In the genomic region with DNA sequence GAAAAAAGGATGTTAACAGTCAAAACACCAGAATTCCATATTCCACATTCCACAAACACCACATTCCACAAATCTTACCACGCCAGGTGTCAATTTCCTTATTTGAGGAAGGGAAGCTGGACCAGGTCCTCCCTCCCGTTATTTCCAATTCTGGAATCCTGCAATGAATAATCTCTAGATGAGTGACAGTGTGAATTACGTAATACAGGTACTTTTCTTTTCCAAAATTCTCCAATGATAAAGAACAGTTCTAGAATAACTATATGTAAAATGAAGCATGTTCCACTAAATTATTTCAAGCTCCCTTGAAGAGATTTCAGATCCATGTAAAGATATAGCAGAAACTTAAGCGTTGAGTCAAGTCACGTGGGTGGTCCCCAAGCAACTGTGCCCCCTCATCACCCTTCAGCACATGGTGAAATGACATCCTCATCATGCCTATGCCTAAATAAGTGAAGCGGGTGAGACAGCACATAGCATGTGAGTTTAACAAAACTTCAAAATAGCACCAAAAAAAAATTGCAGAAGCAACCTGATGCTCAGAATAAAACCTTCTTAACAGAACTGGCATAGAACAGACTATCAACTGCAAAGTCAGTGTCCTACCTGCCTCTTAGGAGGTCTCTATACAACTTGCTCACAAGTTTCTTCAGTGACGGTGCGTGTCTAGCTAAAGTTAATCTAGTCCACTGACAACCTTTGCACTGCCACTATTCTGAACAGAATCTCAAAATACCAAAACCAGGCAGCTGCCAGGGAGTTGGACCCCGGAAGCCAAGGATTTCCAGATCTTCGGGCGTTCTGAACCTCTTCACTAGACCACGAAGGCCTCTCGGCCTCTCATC, we compare ENCODE assay signal across 8 cellular contexts. TPM values are rescaled to one million over a fixed set of nuclear protein-coding genes. Genes with fewer than 3 reads are reported as not detected.
DNase-seq lines count a peak whose midpoint lies in the region; ATAC-seq and TF ChIP-seq lines count a peak whose summit lies in the region.

No MANE protein-coding gene starts in this region.

- H3K36me3 Mint-ChIP-seq in activated T-cell treated with anti-CD3 and anti-CD28 coated beads, Interleukin-2, amount 50 U/mL, for 24 hours (ENCODE audit: low read depth) = peaks cover 56% of the 10 kb centered on the region

- H3K4me1 Mint-ChIP-seq in activated T-cell treated with anti-CD3 and anti-CD28 coated beads, Interleukin-2, amount 50 U/mL, for 24 hours (ENCODE audit: low read depth) = peaks cover 59% of the 10 kb centered on the region

- ATAC-seq in HG03378 (IDR thresholded peaks at IDR 0.05; ENCODE audit: unreplicated experiment) (peak; percentile 25), omental fat pad (ENCODE audit: low FRiP score) (peak; percentile 28)

- H3K9me3 Mint-ChIP-seq in activated T-cell treated with anti-CD3 and anti-CD28 coated beads, Interleukin-2, amount 50 U/mL, for 24 hours = no peaks in the 10 kb centered on the region

- TF ChIP-seq CTCF in fibroblast of pulmonary artery (IDR thresholded peaks at IDR 0.05; ENCODE audit: low read length, missing control alignments) (no peak), omental fat pad (IDR thresholded peaks at IDR 0.05) (no peak)

- peak overlapping the region; percentile 91 for H3K4me3 Mint-ChIP-seq in activated T-cell treated with anti-CD3 and anti-CD28 coated beads, Interleukin-2, amount 50 U/mL, for 24 hours

- H3K27ac Mint-ChIP-seq in activated T-cell treated with anti-CD3 and anti-CD28 coated beads, Interleukin-2, amount 50 U/mL, for 24 hours = peak overlapping the region; percentile 92

- DNase-seq in activated T-cell treated with anti-CD3 and anti-CD28 coated beads, Interleukin-2, amount 50 U/mL, for 24 hours = no peak
- DNase-seq in activated T-cell treated with anti-CD3 and anti-CD28 coated beads for 4 hours (no peak), T-helper 9 cell (peak; percentile 5), fibroblast of pulmonary artery (ENCODE audit: low read depth) (no peak), omental fat pad (ENCODE audit: low spot score) (no peak), NCI-H2107 treated with DMSO at 0.1 percent for 48 hours (lab: John Stamatoyannopoulos, UW; ENCODE audit: unreplicated experiment) (no peak)
- DNase-seq in effector CD4-positive, alpha-beta T cell = no peak

- no peaks in the 10 kb centered on the region for H3K27me3 Mint-ChIP-seq in activated T-cell treated with anti-CD3 and anti-CD28 coated beads, Interleukin-2, amount 50 U/mL, for 24 hours

- H3K4me3 ChIP-seq in fibroblast of pulmonary artery (replicated peaks; ENCODE audit: low read depth, low read length) = peak overlapping the region; percentile 83

RNA-seq across cellular contexts. Expression of a gene that starts 0.9 kb away (rescaled TPM):
- total RNA-seq in omental fat pad = 10 to 100 TPM; 24.5 to 35.0 (median 27.2) TPM
